9 cellular contexts compared by ENCODE assay signal in genomic region chr4:145618210-145618911, GRCh38. TPM values are rescaled to one million over a fixed set of nuclear protein-coding genes. Genes with fewer than 3 reads are reported as not detected.
DNase-seq lines count a peak whose midpoint lies in the region; ATAC-seq, FAIRE-seq and TF ChIP-seq lines count a peak whose summit lies in the region.
"Had no signal": no experiment of that assay in that cellular context is flagged by ENCODE, and none has a peak within 500 bp of the region (broad histone marks: within the 10 kb centered on the region; RNA-seq: fewer than 3 reads in every experiment).

No MANE protein-coding gene starts in this region.

- peak overlapping the region; percentile 97 for H3K27ac Mint-ChIP-seq in activated CD4-positive, alpha-beta T cell treated with anti-CD3 and anti-CD28 coated beads for 36 hours
- H3K27ac Mint-ChIP-seq in MCF 10A (ENCODE audit: low read depth, unreplicated experiment): peak overlapping the region; percentile 99

- no peaks in the 10 kb centered on the region for H3K27me3 ChIP-seq in SJSA1 (replicated peaks)

- CTCF ChIA-PET in activated CD4-positive, alpha-beta T cell treated with anti-CD3 and anti-CD28 coated beads for 36 hours (lab: Charles Lee): interaction anchor here (0.7 to 3.4 kb wide), 10 partner anchors 9 to 469 kb away, joined by 3 to 8 read pairs (median 4); partner anchors contain the start of gene SMAD1
- CTCF ChIA-PET in MCF 10A (lab: Yijun Ruan, JAX): interaction anchor here (0.5 to 6.1 kb wide), 15 partner anchors 14 to 1352 kb away, joined by 3 to 78 read pairs (median 3); partner anchors contain the start of gene ABCE1

- peaks cover 18% of the 10 kb centered on the region for H3K36me3 Mint-ChIP-seq in activated CD4-positive, alpha-beta T cell treated with anti-CD3 and anti-CD28 coated beads for 36 hours (ENCODE audit: low read depth)
- peaks cover 12% of the 10 kb centered on the region for H3K36me3 Mint-ChIP-seq in MCF 10A (ENCODE audit: insufficient read depth, unreplicated experiment)

- intact Hi-C loops in activated CD4-positive, alpha-beta T cell treated with anti-CD3 and anti-CD28 coated beads for 36 hours (cut with DNase I, micrococcal nuclease): loop anchor here (1.0 to 10.0 kb wide), 10 partner anchors 136 to 1444 kb away; partner anchors contain the start of genes ABCE1 (in 1 of the 2), ANAPC10 (in 1 of the 2), LSM6 (in 1 of the 2) and SLC10A7 (in 1 of the 2)
- intact Hi-C loops in MCF 10A (cut with micrococcal nuclease): loop anchor here (5.0 to 10.0 kb wide), 6 partner anchors 269 to 1476 kb away; partner anchors contain the start of genes ABCE1 and ANAPC10

- TF ChIP-seq CTCF in MCF 10A (IDR thresholded peaks at IDR 0.05; ENCODE audit: unreplicated experiment): no peak

- H3K9me3 Mint-ChIP-seq in activated CD4-positive, alpha-beta T cell treated with anti-CD3 and anti-CD28 coated beads for 36 hours (ENCODE audit: low read depth): no peaks in the 10 kb centered on the region
- no peaks in the 10 kb centered on the region for H3K9me3 Mint-ChIP-seq in MCF 10A (ENCODE audit: unreplicated experiment)

- DNase-seq in activated CD4-positive, alpha-beta T cell treated with anti-CD3 and anti-CD28 coated beads for 36 hours: peak; percentile 34
- DNase-seq in activated CD4-positive, alpha-beta T cell treated with anti-CD3 and anti-CD28 coated beads for 1 hour: no peak
- no peak for DNase-seq in SJSA1 (ENCODE audit: low read depth in 1 of 2, low spot score in 2 of 2)
- no peak for DNase-seq in MCF 10A (ENCODE audit: unreplicated experiment)
- DNase-seq in stimulated activated CD4-positive, alpha-beta T cell treated with anti-CD3 and anti-CD28 coated beads, Interleukin-4, amount 100 ng/mL, for 1 hour: peak; percentile 31

- POLR2A ChIA-PET in activated CD4-positive, alpha-beta T cell treated with anti-CD3 and anti-CD28 coated beads for 36 hours (lab: Charles Lee): no interaction called here
- POLR2A ChIA-PET in MCF 10A (lab: Yijun Ruan, JAX): interaction anchor here (0.7 to 3.7 kb wide), 27 partner anchors 9 to 1728 kb away, joined by 3 to 39 read pairs (median 4); partner anchors contain the start of genes C4orf51, OTUD4 and ZNF827

- no peaks in the 10 kb centered on the region; the same call in 1 of the 2 replicates for H3K36me3 ChIP-seq in SJSA1

- peak overlapping the region; percentile 95 for H3K4me3 Mint-ChIP-seq in activated CD4-positive, alpha-beta T cell treated with anti-CD3 and anti-CD28 coated beads for 36 hours
- peak overlapping the region; percentile 95 for H3K4me3 Mint-ChIP-seq in MCF 10A (ENCODE audit: unreplicated experiment)

- H3K4me3 ChIP-seq in SJSA1: peak overlapping the region; percentile 69

- ATAC-seq in activated CD4-positive, alpha-beta T cell treated with anti-CD3 and anti-CD28 coated beads for 36 hours: no peak
- no peak for ATAC-seq in HG02678 (IDR thresholded peaks at IDR 0.05; ENCODE audit: unreplicated experiment)
- no peak for ATAC-seq in HG02973 (IDR thresholded peaks at IDR 0.05; ENCODE audit: unreplicated experiment)

- TSS peak; percentile 85 for BruUV-seq in MCF 10A (replicated peaks; lab: Mats Ljungman, UMichigan)

- FAIRE-seq in islet of Langerhans (lab: Jason Lieb, UNC): peak; percentile 75
- FAIRE-seq: endometrium had no signal

- no peaks in the 10 kb centered on the region for H3K9me3 ChIP-seq in SJSA1 (replicated peaks)

- no peaks in the 10 kb centered on the region for H3K27me3 Mint-ChIP-seq in activated CD4-positive, alpha-beta T cell treated with anti-CD3 and anti-CD28 coated beads for 36 hours
- H3K27me3 Mint-ChIP-seq in MCF 10A (ENCODE audit: insufficient read depth, unreplicated experiment): no peaks in the 10 kb centered on the region

- H3K4me1 Mint-ChIP-seq in activated CD4-positive, alpha-beta T cell treated with anti-CD3 and anti-CD28 coated beads for 36 hours: peaks cover 48% of the 10 kb centered on the region
- H3K4me1 Mint-ChIP-seq in MCF 10A (ENCODE audit: insufficient read depth, unreplicated experiment): peaks cover 9% of the 10 kb centered on the region

- H3K27ac ChIP-seq in SJSA1: peak overlapping the region; percentile 89

- peaks cover 14% of the 10 kb centered on the region for H3K4me1 ChIP-seq in SJSA1 (replicated peaks)

RNA-seq across cellular contexts. Expression of gene MMAA, which starts 0.8 kb away (rescaled TPM):
- 10 to 100 TPM; 19.2 to 20.8 TPM for total RNA-seq in activated CD4-positive, alpha-beta T cell treated with anti-CD3 and anti-CD28 coated beads for 36 hours
- 3.0 and 13.9 TPM in 2 replicates for total RNA-seq in SJSA1 (2014; rRNA removed; shearing (Covaris generic))
- 9.5 and 9.7 TPM in 2 replicates for total RNA-seq in MCF 10A (2022)

Comparison
In these comparisons a context has a peak if more than half of its experiments do, and no peak if none do; other contexts are left out.
1. DNase-seq: peak in activated CD4-positive, alpha-beta T cell treated with anti-CD3 and anti-CD28 coated beads for 36 hours (single experiment) and stimulated activated CD4-positive, alpha-beta T cell treated with anti-CD3 and anti-CD28 coated beads, Interleukin-4, amount 100 ng/mL, for 1 hour (single experiment); none in activated CD4-positive, alpha-beta T cell treated with anti-CD3 and anti-CD28 coated beads for 1 hour (single experiment), SJSA1 (0 of 2) and MCF 10A (single experiment).